ENCODE assay signal across 1 cellular context in the genomic region with DNA sequence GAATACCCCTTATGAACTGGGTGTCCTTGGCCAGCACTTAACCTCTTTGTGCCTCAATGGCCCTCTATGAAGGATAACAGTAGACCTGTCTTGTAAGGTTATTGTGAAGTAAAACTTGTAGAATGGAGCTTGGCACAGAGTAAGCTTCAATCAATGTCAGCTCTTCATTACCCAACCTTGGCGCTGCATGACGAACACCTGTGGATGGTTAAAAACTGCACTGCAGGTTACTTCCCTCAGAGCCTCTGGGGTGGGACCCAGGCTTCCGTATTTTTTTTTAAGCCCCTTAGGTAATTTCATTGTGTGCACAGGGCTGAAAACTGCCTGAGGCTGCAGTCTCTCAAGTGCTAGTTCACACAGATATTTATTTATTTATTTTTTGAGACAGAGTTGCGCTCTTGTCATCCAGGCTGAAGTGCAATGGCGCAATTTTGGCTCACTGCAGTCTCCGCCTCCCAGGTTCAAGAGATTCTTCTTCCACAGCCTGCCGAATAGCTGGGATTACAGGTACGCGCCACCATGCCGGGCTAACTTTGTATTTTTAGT.
TF ChIP-seq lines count a peak whose summit lies in the region.

No MANE protein-coding gene starts in this region.

TF ChIP-seq in GM23338, 12 proteins besides CTCF, POLR2A, EP300 and RAD21 (continued from another document):
- TF ChIP-seq, protein P1, sequence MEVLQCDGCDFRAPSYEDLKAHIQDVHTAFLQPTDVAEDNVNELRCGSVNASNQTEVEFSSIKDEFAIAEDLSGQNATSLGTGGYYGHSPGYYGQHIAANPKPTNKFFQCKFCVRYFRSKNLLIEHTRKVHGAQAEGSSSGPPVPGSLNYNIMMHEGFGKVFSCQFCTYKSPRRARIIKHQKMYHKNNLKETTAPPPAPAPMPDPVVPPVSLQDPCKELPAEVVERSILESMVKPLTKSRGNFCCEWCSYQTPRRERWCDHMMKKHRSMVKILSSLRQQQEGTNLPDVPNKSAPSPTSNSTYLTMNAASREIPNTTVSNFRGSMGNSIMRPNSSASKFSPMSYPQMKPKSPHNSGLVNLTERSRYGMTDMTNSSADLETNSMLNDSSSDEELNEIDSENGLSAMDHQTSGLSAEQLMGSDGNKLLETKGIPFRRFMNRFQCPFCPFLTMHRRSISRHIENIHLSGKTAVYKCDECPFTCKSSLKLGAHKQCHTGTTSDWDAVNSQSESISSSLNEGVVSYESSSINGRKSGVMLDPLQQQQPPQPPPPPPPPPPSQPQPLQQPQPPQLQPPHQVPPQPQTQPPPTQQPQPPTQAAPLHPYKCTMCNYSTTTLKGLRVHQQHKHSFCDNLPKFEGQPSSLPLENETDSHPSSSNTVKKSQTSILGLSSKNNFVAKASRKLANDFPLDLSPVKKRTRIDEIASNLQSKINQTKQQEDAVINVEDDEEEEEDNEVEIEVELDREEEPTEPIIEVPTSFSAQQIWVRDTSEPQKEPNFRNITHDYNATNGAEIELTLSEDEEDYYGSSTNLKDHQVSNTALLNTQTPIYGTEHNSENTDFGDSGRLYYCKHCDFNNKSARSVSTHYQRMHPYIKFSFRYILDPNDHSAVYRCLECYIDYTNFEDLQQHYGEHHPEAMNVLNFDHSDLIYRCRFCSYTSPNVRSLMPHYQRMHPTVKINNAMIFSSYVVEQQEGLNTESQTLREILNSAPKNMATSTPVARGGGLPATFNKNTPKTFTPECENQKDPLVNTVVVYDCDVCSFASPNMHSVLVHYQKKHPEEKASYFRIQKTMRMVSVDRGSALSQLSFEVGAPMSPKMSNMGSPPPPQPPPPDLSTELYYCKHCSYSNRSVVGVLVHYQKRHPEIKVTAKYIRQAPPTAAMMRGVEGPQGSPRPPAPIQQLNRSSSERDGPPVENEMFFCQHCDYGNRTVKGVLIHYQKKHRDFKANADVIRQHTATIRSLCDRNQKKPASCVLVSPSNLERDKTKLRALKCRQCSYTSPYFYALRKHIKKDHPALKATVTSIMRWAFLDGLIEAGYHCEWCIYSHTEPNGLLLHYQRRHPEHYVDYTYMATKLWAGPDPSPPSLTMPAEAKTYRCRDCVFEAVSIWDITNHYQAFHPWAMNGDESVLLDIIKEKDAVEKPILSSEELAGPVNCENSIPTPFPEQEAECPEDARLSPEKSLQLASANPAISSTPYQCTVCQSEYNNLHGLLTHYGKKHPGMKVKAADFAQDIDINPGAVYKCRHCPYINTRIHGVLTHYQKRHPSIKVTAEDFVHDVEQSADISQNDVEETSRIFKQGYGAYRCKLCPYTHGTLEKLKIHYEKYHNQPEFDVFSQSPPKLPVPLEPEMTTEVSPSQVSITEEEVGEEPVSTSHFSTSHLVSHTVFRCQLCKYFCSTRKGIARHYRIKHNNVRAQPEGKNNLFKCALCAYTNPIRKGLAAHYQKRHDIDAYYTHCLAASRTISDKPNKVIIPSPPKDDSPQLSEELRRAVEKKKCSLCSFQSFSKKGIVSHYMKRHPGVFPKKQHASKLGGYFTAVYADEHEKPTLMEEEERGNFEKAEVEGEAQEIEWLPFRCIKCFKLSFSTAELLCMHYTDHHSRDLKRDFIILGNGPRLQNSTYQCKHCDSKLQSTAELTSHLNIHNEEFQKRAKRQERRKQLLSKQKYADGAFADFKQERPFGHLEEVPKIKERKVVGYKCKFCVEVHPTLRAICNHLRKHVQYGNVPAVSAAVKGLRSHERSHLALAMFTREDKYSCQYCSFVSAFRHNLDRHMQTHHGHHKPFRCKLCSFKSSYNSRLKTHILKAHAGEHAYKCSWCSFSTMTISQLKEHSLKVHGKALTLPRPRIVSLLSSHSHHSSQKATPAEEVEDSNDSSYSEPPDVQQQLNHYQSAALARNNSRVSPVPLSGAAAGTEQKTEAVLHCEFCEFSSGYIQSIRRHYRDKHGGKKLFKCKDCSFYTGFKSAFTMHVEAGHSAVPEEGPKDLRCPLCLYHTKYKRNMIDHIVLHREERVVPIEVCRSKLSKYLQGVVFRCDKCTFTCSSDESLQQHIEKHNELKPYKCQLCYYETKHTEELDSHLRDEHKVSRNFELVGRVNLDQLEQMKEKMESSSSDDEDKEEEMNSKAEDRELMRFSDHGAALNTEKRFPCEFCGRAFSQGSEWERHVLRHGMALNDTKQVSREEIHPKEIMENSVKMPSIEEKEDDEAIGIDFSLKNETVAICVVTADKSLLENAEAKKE (CRISPR knock-in tag; IDR thresholded peaks at IDR 0.05), result no peak
- no peak for TF ChIP-seq CREB1 (CRISPR knock-in tag; IDR thresholded peaks at IDR 0.05; ENCODE audit: low read depth)
- TF ChIP-seq, protein P2, sequence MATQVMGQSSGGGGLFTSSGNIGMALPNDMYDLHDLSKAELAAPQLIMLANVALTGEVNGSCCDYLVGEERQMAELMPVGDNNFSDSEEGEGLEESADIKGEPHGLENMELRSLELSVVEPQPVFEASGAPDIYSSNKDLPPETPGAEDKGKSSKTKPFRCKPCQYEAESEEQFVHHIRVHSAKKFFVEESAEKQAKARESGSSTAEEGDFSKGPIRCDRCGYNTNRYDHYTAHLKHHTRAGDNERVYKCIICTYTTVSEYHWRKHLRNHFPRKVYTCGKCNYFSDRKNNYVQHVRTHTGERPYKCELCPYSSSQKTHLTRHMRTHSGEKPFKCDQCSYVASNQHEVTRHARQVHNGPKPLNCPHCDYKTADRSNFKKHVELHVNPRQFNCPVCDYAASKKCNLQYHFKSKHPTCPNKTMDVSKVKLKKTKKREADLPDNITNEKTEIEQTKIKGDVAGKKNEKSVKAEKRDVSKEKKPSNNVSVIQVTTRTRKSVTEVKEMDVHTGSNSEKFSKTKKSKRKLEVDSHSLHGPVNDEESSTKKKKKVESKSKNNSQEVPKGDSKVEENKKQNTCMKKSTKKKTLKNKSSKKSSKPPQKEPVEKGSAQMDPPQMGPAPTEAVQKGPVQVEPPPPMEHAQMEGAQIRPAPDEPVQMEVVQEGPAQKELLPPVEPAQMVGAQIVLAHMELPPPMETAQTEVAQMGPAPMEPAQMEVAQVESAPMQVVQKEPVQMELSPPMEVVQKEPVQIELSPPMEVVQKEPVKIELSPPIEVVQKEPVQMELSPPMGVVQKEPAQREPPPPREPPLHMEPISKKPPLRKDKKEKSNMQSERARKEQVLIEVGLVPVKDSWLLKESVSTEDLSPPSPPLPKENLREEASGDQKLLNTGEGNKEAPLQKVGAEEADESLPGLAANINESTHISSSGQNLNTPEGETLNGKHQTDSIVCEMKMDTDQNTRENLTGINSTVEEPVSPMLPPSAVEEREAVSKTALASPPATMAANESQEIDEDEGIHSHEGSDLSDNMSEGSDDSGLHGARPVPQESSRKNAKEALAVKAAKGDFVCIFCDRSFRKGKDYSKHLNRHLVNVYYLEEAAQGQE (IDR thresholded peaks at IDR 0.05; ENCODE audit: unreplicated experiment), result no peak
- no peak for TF ChIP-seq STAT1 (IDR thresholded peaks at IDR 0.05; ENCODE audit: unreplicated experiment)
- TF ChIP-seq, protein P3, sequence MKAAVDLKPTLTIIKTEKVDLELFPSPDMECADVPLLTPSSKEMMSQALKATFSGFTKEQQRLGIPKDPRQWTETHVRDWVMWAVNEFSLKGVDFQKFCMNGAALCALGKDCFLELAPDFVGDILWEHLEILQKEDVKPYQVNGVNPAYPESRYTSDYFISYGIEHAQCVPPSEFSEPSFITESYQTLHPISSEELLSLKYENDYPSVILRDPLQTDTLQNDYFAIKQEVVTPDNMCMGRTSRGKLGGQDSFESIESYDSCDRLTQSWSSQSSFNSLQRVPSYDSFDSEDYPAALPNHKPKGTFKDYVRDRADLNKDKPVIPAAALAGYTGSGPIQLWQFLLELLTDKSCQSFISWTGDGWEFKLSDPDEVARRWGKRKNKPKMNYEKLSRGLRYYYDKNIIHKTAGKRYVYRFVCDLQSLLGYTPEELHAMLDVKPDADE (IDR thresholded peaks at IDR 0.05), result no peak
- TF ChIP-seq JUNB (IDR thresholded peaks at IDR 0.05; ENCODE audit: unreplicated experiment), result no peak
- TF ChIP-seq NANOG (IDR thresholded peaks at IDR 0.05; ENCODE audit: borderline replicate concordance), result no peak
- no peak for TF ChIP-seq POLR2AphosphoS5 (IDR thresholded peaks at IDR 0.05; ENCODE audit: low read depth)
- TF ChIP-seq EZH2phosphoT487 (IDR thresholded peaks at IDR 0.05; ENCODE audit: unreplicated experiment), result no peak
TF ChIP-seq in GM23338: peak in this region for 0.
